Comparison of ENCODE assay signal across 8 cellular contexts in genomic region chr9:124869466-124869985, GRCh38. TPM values are rescaled to one million over a fixed set of nuclear protein-coding genes. Genes with fewer than 3 reads are reported as not detected.
DNase-seq lines count a peak whose midpoint lies in the region; ATAC-seq and TF ChIP-seq lines count a peak whose summit lies in the region.

No MANE protein-coding gene starts in this region.

- peak; percentile 11 for DNase-seq in NCI-H345 (lab: John Stamatoyannopoulos, UW)
- DNase-seq in NCI-H345 treated with DMSO at 0.1 percent for 48 hours (lab: John Stamatoyannopoulos, UW; ENCODE audit: unreplicated experiment) = no peak
- DNase-seq in activated CD8-positive, alpha-beta T cell treated with anti-CD3 and anti-CD28 coated beads, Interleukin-2, amount 10 ng/mL, durations not matched to agents 7 days and 5 days = peak; percentile 43
- DNase-seq in neural crest cell (ENCODE audit: low read depth, low spot score) = no peak
- DNase-seq in NCI-H1694 treated with DMSO at 0.1 percent for 48 hours (lab: John Stamatoyannopoulos, UW) = no peak
- DNase-seq in GM10248 (ENCODE audit: extremely low spot score) = no peak

- H3K4me3 Mint-ChIP-seq in activated CD8-positive, alpha-beta T cell treated with anti-CD3 and anti-CD28 coated beads, Interleukin-2, amount 10 ng/mL, durations not matched to agents 7 days and 5 days = peak overlapping the region; percentile 89
- peak overlapping the region; percentile 92 for H3K4me3 Mint-ChIP-seq in neural crest cell

- POLR2A ChIA-PET in activated CD8-positive, alpha-beta T cell treated with anti-CD3 and anti-CD28 coated beads, Interleukin-2, amount 10 ng/mL, durations not matched to agents 7 days and 5 days (lab: Charles Lee) = interaction anchor here (0.6 to 3.3 kb wide), 16 partner anchors 8 to 375 kb away, joined by 3 to 47 read pairs (median 5); partner anchors contain the start of genes ARPC5L, GOLGA1, HSPA5 and RPL35
- POLR2A ChIA-PET in GM10248 (lab: Yijun Ruan, JAX) = interaction anchor here (1.2 to 1.7 kb wide), 2 partner anchors 9 to 11 kb away, joined by 4 to 5 read pairs; no protein-coding TSS in a partner anchor

- H3K27ac Mint-ChIP-seq in activated CD8-positive, alpha-beta T cell treated with anti-CD3 and anti-CD28 coated beads, Interleukin-2, amount 10 ng/mL, durations not matched to agents 7 days and 5 days = peak overlapping the region; percentile 99
- H3K27ac Mint-ChIP-seq in neural crest cell (ENCODE audit: unreplicated experiment) = no peak overlapping the region

- peak overlapping the region; percentile 85 to 89 for H3K4me3 ChIP-seq in esophagus (ENCODE audit: low read depth in 1 of 2, low read length in 2 of 2)

- peaks cover 52% of the 10 kb centered on the region for H3K4me1 Mint-ChIP-seq in activated CD8-positive, alpha-beta T cell treated with anti-CD3 and anti-CD28 coated beads, Interleukin-2, amount 10 ng/mL, durations not matched to agents 7 days and 5 days (ENCODE audit: low read depth)
- peaks cover 33% of the 10 kb centered on the region for H3K4me1 Mint-ChIP-seq in neural crest cell

- H3K9me3 Mint-ChIP-seq in activated CD8-positive, alpha-beta T cell treated with anti-CD3 and anti-CD28 coated beads, Interleukin-2, amount 10 ng/mL, durations not matched to agents 7 days and 5 days (ENCODE audit: insufficient read depth) = no peaks in the 10 kb centered on the region
- H3K9me3 Mint-ChIP-seq in neural crest cell = no peaks in the 10 kb centered on the region

- TF ChIP-seq CTCF in neural crest cell (conservative IDR thresholded peaks at IDR 0.05) = no peak
- TF ChIP-seq CTCF in GM10248 (IDR thresholded peaks at IDR 0.05; ENCODE audit: control extremely low read depth, extremely low read depth, low read depth, missing control alignments) = no peak

- no peaks in the 10 kb centered on the region for H3K27me3 ChIP-seq in esophagus (ENCODE audit: control insufficient read depth in 1 of 2, insufficient read depth in 2 of 2, low read length in 2 of 2)

- H3K36me3 Mint-ChIP-seq in activated CD8-positive, alpha-beta T cell treated with anti-CD3 and anti-CD28 coated beads, Interleukin-2, amount 10 ng/mL, durations not matched to agents 7 days and 5 days (ENCODE audit: low read depth) = peaks cover 44% of the 10 kb centered on the region
- peaks cover under 1% of the 10 kb centered on the region for H3K36me3 Mint-ChIP-seq in neural crest cell (ENCODE audit: low read depth)

- 0 to 1% methylated on average over 31 to 40 of the region's 41 CpGs for WGBS in esophagus, 2 donors

- H3K9me3 ChIP-seq in esophagus (ENCODE audit: control insufficient read depth in 2 of 2, insufficient read depth in 1 of 2, low read depth in 1 of 2, low read length in 1 of 2) = no peaks in the 10 kb centered on the region

- CTCF ChIA-PET in activated CD8-positive, alpha-beta T cell treated with anti-CD3 and anti-CD28 coated beads, Interleukin-2, amount 10 ng/mL, durations not matched to agents 7 days and 5 days (lab: Charles Lee) = interaction anchor here (0.9 to 2.3 kb wide), 3 partner anchors 8 to 16 kb away, joined by 4 to 13 read pairs (median 5); partner anchors contain the start of genes ARPC5L, RPL35 and WDR38
- CTCF ChIA-PET in GM10248 (lab: Yijun Ruan, JAX) = interaction anchor here (1.2 to 16.6 kb wide), 3 partner anchors 8 to 93 kb away, joined by 3 to 173 read pairs (median 12); partner anchors contain the start of genes ARPC5L, OLFML2A, RPL35 and WDR38

- H3K36me3 ChIP-seq in esophagus (ENCODE audit: control insufficient read depth in 2 of 2, insufficient read depth in 2 of 2, low read length in 1 of 2) = peaks cover 0 to 15% of the 10 kb centered on the region in 2 donors

- peak overlapping the region; percentile 91 to 98 for H3K27ac ChIP-seq in esophagus (ENCODE audit: low read depth in 2 of 2, low read length in 1 of 2)

- H3K4me1 ChIP-seq in esophagus (ENCODE audit: control insufficient read depth in 2 of 2, insufficient read depth in 2 of 2, low read length in 1 of 2) = peaks cover 2 to 25% of the 10 kb centered on the region in 2 donors

- ATAC-seq in HG03442 (IDR thresholded peaks at IDR 0.05; ENCODE audit: unreplicated experiment) = peak; percentile 10
- peak; percentile 14 for ATAC-seq in activated CD8-positive, alpha-beta T cell treated with anti-CD3 and anti-CD28 coated beads, Interleukin-2, amount 10 ng/mL, durations not matched to agents 7 days and 5 days

- no peaks in the 10 kb centered on the region for H3K27me3 Mint-ChIP-seq in activated CD8-positive, alpha-beta T cell treated with anti-CD3 and anti-CD28 coated beads, Interleukin-2, amount 10 ng/mL, durations not matched to agents 7 days and 5 days (ENCODE audit: low read depth)
- H3K27me3 Mint-ChIP-seq in neural crest cell (ENCODE audit: low read depth) = no peaks in the 10 kb centered on the region

RNA-seq across cellular contexts. Expression of gene ARPC5L, which starts 7.6 kb away (rescaled TPM):
- total RNA-seq in activated CD8-positive, alpha-beta T cell treated with anti-CD3 and anti-CD28 coated beads, Interleukin-2, amount 10 ng/mL, durations not matched to agents 7 days and 5 days = 10 to 100 TPM; 82.0 to 86.0 TPM
- 10 to 100 TPM; 30.2 to 64.4 TPM for polyA plus RNA-seq in esophagus
- total RNA-seq in neural crest cell = 41.9 and 42.1 TPM in 2 replicates

RNA-seq across cellular contexts. Expression of gene RPL35, which starts 7.8 kb away (rescaled TPM):
- 1,000 to 10,000 TPM; 1,341 to 1,437 TPM for total RNA-seq in activated CD8-positive, alpha-beta T cell treated with anti-CD3 and anti-CD28 coated beads, Interleukin-2, amount 10 ng/mL, durations not matched to agents 7 days and 5 days
- polyA plus RNA-seq in esophagus = 1,000 to 10,000 TPM; 3,603 to 5,640 TPM
- 1,588 and 1,675 TPM in 2 replicates for total RNA-seq in neural crest cell

RNA-seq across cellular contexts. Expression of gene WDR38, which starts 16.3 kb away (rescaled TPM):
- not detected for total RNA-seq in activated CD8-positive, alpha-beta T cell treated with anti-CD3 and anti-CD28 coated beads, Interleukin-2, amount 10 ng/mL, durations not matched to agents 7 days and 5 days
- not detected for polyA plus RNA-seq in esophagus
- total RNA-seq in neural crest cell = not detected in 2 replicates

Comparison
In these comparisons a context has a peak if more than half of its experiments do, and no peak if none do; other contexts are left out.
1. DNase-seq: peak in NCI-H345 (single experiment) and activated CD8-positive, alpha-beta T cell treated with anti-CD3 and anti-CD28 coated beads, Interleukin-2, amount 10 ng/mL, durations not matched to agents 7 days and 5 days (single experiment); none in NCI-H345 treated with DMSO at 0.1 percent for 48 hours (single experiment), neural crest cell (single experiment), NCI-H1694 treated with DMSO at 0.1 percent for 48 hours (single experiment) and GM10248 (single experiment).